8 cellular contexts compared by ENCODE assay signal in genomic region chr5:112975721-112976431, GRCh38. TPM values are rescaled to one million over a fixed set of nuclear protein-coding genes. Genes with fewer than 3 reads are reported as not detected.
A peak's percentile ranks its signal among the peaks of the same experiment; 100 is the strongest.
DNase-seq lines count a peak whose midpoint lies in the region; TF ChIP-seq lines count a peak whose summit lies in the region.

No MANE protein-coding gene starts in this region.

- no peak for TF ChIP-seq EP300 in ovary (IDR thresholded peaks at IDR 0.05)

- TF ChIP-seq POLR2A in ovary (IDR thresholded peaks at IDR 0.05): no peak

- H3K36me3 ChIP-seq in H7 (replicated peaks; ENCODE audit: control insufficient read depth, insufficient read depth, low read length) (no peaks in the 10 kb centered on the region), OCI-LY7 (ENCODE audit: insufficient read depth, low read length) (peaks cover 20% of the 10 kb centered on the region), endocrine pancreas (ENCODE audit: control insufficient read depth, insufficient read depth, low read length) (no peaks in the 10 kb centered on the region), ovary (no peaks in the 10 kb centered on the region)

- no peaks in the 10 kb centered on the region for H3K9me2 ChIP-seq in OCI-LY7 (ENCODE audit: insufficient read depth, low read length)

- peak overlapping the region; percentile 83 for H2AFZ ChIP-seq in OCI-LY7 (ENCODE audit: low read length)

- POLR2A ChIA-PET in OCI-LY7 (lab: Charles Lee): interaction anchor here (0.5 to 2.7 kb wide), 28 partner anchors 8 to 1218 kb away, joined by 3 to 13 read pairs (median 4); partner anchors contain the start of genes SRP19 and YTHDC2

- DNase-seq in GM12865 (ENCODE audit: low read depth): no peak
- no peak for DNase-seq in H7
- peak; percentile 10 for DNase-seq in OCI-LY7 (ENCODE audit: low spot score)
- no peak for DNase-seq in ovary
- DNase-seq in D341Med (ENCODE audit: low spot score): no peak
- no peak for DNase-seq in glomerular visceral epithelial cell (ENCODE audit: extremely low spot score)
- no peak for DNase-seq in 8988T

- CTCF ChIA-PET in OCI-LY7 (lab: Charles Lee; ENCODE audit: unreplicated experiment): interaction anchor here (0.5 to 1.2 kb wide), 8 partner anchors 10 to 542 kb away, joined by 3 to 6 read pairs (median 3); no protein-coding TSS in a partner anchor

- TF ChIP-seq CTCF in GM12865 (IDR thresholded peaks at IDR 0.05; ENCODE audit: insufficient read depth, low read depth, low read length, missing control alignments) (no peak), OCI-LY7 (conservative IDR thresholded peaks at IDR 0.05; ENCODE audit: low read length) (no peak), ovary (IDR thresholded peaks at IDR 0.05) (no peak)

- H3K4me2 ChIP-seq in OCI-LY7 (ENCODE audit: low read length): peak overlapping the region; percentile 69

- H3K9ac ChIP-seq in endocrine pancreas (ENCODE audit: control insufficient read depth, insufficient read depth, low read length): peak overlapping the region; percentile 93

- peaks cover 15% of the 10 kb centered on the region for H4K20me1 ChIP-seq in OCI-LY7 (ENCODE audit: insufficient read depth, low read length)

- H3K9me3 ChIP-seq in OCI-LY7 (ENCODE audit: low read length) (no peaks in the 10 kb centered on the region), endocrine pancreas (ENCODE audit: control insufficient read depth, low read length) (no peaks in the 10 kb centered on the region), ovary (no peaks in the 10 kb centered on the region)

- H3K4me3 ChIP-seq in GM12865 (ENCODE audit: low read depth, low read length): peak overlapping the region; percentile 93
- H3K4me3 ChIP-seq in H7 (ENCODE audit: insufficient read depth, low read depth, low read length): peak overlapping the region; percentile 49
- H3K4me3 ChIP-seq in OCI-LY7 (ENCODE audit: low read depth, low read length, poor library complexity, severe bottlenecking): peak overlapping the region; percentile 62
- peak overlapping the region; percentile 88 for H3K4me3 ChIP-seq in endocrine pancreas (ENCODE audit: control insufficient read depth, insufficient read depth, low read length)
- peak overlapping the region; percentile 85 for H3K4me3 ChIP-seq in ovary

- peak overlapping the region; percentile 49 for H3K27ac ChIP-seq in OCI-LY7 (ENCODE audit: low read depth, low read length, poor library complexity, severe bottlenecking)
- H3K27ac ChIP-seq in ovary: peak overlapping the region in 1 of 2 donors; percentile 85

- TSS peak; percentile 97 for BruUV-seq in OCI-LY7 (replicated peaks; lab: Mats Ljungman, UMichigan)

- H3K4me1 ChIP-seq in OCI-LY7 (ENCODE audit: insufficient read depth, low read length, poor library complexity, severe bottlenecking) (peaks cover 35% of the 10 kb centered on the region), endocrine pancreas (ENCODE audit: control insufficient read depth, insufficient read depth, low read length) (peaks cover 18% of the 10 kb centered on the region), ovary (ENCODE audit: insufficient read depth) (peaks cover 5% of the 10 kb centered on the region)

- peaks cover 41% of the 10 kb centered on the region for H3K79me2 ChIP-seq in OCI-LY7 (ENCODE audit: insufficient read depth, low read depth, low read length)

- 29 to 30% (median 30%) methylated on average over 11 of the region's 11 CpGs for WGBS in ovary, 3 donors

- intact Hi-C loops in OCI-LY7 (cut with micrococcal nuclease; ENCODE audit: unreplicated experiment): loop anchor here (1.0 to 5.0 kb wide), 4 partner anchors 49 to 546 kb away; partner anchors contain the start of genes REEP5 and SRP19
- intact Hi-C loops in ovary (cut with DNase I): loop anchor here in 1 of 4 donors (10.0 kb wide), 1 partner anchor 61 kb away; no protein-coding TSS in a partner anchor

- H3K27me3 ChIP-seq in H7 (ENCODE audit: control insufficient read depth, insufficient read depth, low read length) (no peaks in the 10 kb centered on the region), endocrine pancreas (ENCODE audit: control insufficient read depth, insufficient read depth, low read length) (no peaks in the 10 kb centered on the region), ovary (no peaks in the 10 kb centered on the region)

RNA-seq across cellular contexts. Expression of gene DCP2, which starts 0.7 kb away (rescaled TPM):
- total RNA-seq in H7 (2014; rRNA removed; shearing (Covaris generic)): 62.7 and 83.1 TPM in 2 replicates
- total RNA-seq in OCI-LY7 (2014; rRNA removed; shearing (Covaris generic)): 69.3 and 81.3 TPM in 2 replicates
- 139 and 158 TPM in 2 replicates for total RNA-seq in OCI-LY7 (2022)
- total RNA-seq in ovary: 10 to 100 TPM; 16.4 to 58.7 (median 41.7) TPM
- 10 to 100 TPM; 12.4 to 13.7 TPM for polyA plus RNA-seq in ovary

RNA-seq across cellular contexts. Expression of gene REEP5, which starts 53.8 kb away (rescaled TPM):
- 30.1 and 34.5 TPM in 2 replicates for total RNA-seq in H7 (2014; rRNA removed; shearing (Covaris generic))
- total RNA-seq in OCI-LY7 (2014; rRNA removed; shearing (Covaris generic)): 20.9 and 25.5 TPM in 2 replicates
- total RNA-seq in OCI-LY7 (2022) (29.5 and 32.0 TPM in 2 replicates), ovary (10 to 100 TPM; 55.1 to 73.8 (median 67.6) TPM)
- 10 to 100 TPM; 50.2 to 90.4 TPM for polyA plus RNA-seq in ovary
